18 cellular contexts compared by ENCODE assay signal in the genomic region with DNA sequence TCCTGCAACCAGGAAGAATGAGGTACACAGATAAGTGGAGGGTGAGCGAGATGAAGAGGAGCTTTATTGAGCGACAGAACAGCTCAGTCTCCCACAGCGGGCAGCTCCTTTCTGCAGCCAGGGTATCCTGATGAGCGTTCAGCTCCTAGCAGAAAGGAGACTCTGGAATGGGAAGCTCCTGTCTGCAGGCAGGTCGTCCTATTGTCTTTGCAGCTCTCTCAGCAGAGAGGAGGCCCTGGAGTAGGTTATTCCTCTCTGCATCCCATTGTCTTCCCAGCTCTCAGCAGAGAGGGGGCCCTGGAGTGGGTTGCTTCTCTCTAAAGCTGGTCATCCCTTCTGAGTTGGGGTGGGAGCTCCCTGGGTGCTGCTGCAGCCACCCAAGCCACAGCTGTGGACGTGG.
"Had no signal": no experiment of that assay in that cellular context is flagged by ENCODE, and none has a peak within 500 bp of the region (broad histone marks: within the 10 kb centered on the region; RNA-seq: fewer than 3 reads in every experiment).

No MANE protein-coding gene starts in this region.

- H3K4me1 Mint-ChIP-seq: nephron progenitor cell had no signal

- H3K27me3 ChIP-seq: dorsolateral prefrontal cortex, esophagus squamous epithelium, right atrium auricular region, uterus had no signal

- FAIRE-seq: small intestine had no signal

- H3K4me3 ChIP-seq: dorsolateral prefrontal cortex, esophagus squamous epithelium, lung, right atrium auricular region, uterus had no signal

- H3K36me3 ChIP-seq: uterus had no signal

- H3K27ac Mint-ChIP-seq: nephron progenitor cell, type B pancreatic cell had no signal

- H3K4me1 ChIP-seq: right atrium auricular region, uterus had no signal

- DNase-seq: cortex of kidney; effector memory CD4-positive, alpha-beta T cell; esophagus squamous epithelium; left colon; left ventricle myocardium superior; mesenchymal stem cell; naive thymus-derived CD4-positive, alpha-beta T cell; nephron progenitor cell; small intestine; stimulated activated CD4-positive, alpha-beta T cell treated with anti-CD3 and anti-CD28 coated beads, Interleukin-12 subunit alpha, Interleukin-12 subunit beta, amount 100 ng/mL, for 4 hours; stimulated activated CD4-positive, alpha-beta T cell treated with anti-CD3 and anti-CD28 coated beads, Interleukin-2, amount 100 ng/mL, for 48 hours; stimulated activated naive CD4-positive, alpha-beta T cell treated with Interleukin-2 at 50 U/mL for 16 hours; uterus had no signal

- H3K4me3 Mint-ChIP-seq: naive thymus-derived CD4-positive, alpha-beta T cell; nephron progenitor cell; type B pancreatic cell had no signal

- ATAC-seq: left colon; left ventricle myocardium superior; naive thymus-derived CD4-positive, alpha-beta T cell had no signal

- H3K27ac ChIP-seq: epithelial cell of prostate, right atrium auricular region, uterus had no signal

- H3K27me3 Mint-ChIP-seq: naive thymus-derived CD4-positive, alpha-beta T cell; type B pancreatic cell had no signal
